In genomic region chr11:86578727-86579405, GRCh38 we compare ENCODE assay signal across 14 cellular contexts.
DNase-seq lines count a peak whose midpoint lies in the region; ATAC-seq and TF ChIP-seq lines count a peak whose summit lies in the region.
"Had no signal": no experiment of that assay in that cellular context is flagged by ENCODE, and none has a peak within 500 bp of the region (broad histone marks: within the 10 kb centered on the region; RNA-seq: fewer than 3 reads in every experiment).

No MANE protein-coding gene starts in this region.

- H3K79me2 ChIP-seq in fibroblast of lung (ENCODE audit: control insufficient read depth, insufficient read depth, low read length): no peaks in the 10 kb centered on the region

- H3K79me1 ChIP-seq in IMR-90 (ENCODE audit: low read depth in 1 of 2, low read length in 2 of 2): peaks cover 0 to 4% of the 10 kb centered on the region in 2 experiments; a peak in 1 of 4 replicates

- TF ChIP-seq POLR2A in IMR-90 (IDR thresholded peaks at IDR 0.05; ENCODE audit: low read depth, low read length): no peak

- H3K4me2 ChIP-seq in IMR-90 (ENCODE audit: low read depth, low read length) (no peak overlapping the region), fibroblast of lung (ENCODE audit: extremely low read depth, insufficient read depth, low read length) (peak overlapping the region; percentile 54), skeletal muscle satellite cell (ENCODE audit: low read length) (peak overlapping the region; percentile 51)

- H3K27me3 ChIP-seq in IMR-90 (ENCODE audit: control insufficient read depth, insufficient read depth, low read length) (no peaks in the 10 kb centered on the region), Panc1 (ENCODE audit: control insufficient read depth, insufficient read depth, low read length) (no peaks in the 10 kb centered on the region), fibroblast of lung (ENCODE audit: control insufficient read depth, insufficient read depth, low read length) (no peaks in the 10 kb centered on the region), skeletal muscle satellite cell (ENCODE audit: control insufficient read depth, insufficient read depth, low read length) (no peaks in the 10 kb centered on the region)

- dilution Hi-C loops in IMR-90 (cut with HindIII; ENCODE audit: low sequenced_read_pairs, unreplicated experiment): no loop called here

- POLR2A ChIA-PET in IMR-90 (lab: Charles Lee; ENCODE audit: unreplicated experiment): no interaction called here
- POLR2A ChIA-PET in Panc1 (lab: Charles Lee): no interaction called here

- peak overlapping the region; percentile 63 for H3K23ac ChIP-seq in IMR-90 (ENCODE audit: low read depth, low read length)

- peak overlapping the region; percentile 68 for H4K91ac ChIP-seq in IMR-90 (ENCODE audit: insufficient read depth, low read depth, low read length)

- peak overlapping the region; percentile 75 for H2BK20ac ChIP-seq in IMR-90 (ENCODE audit: low read depth, low read length)

- peak overlapping the region; percentile 33 for H2AK9ac ChIP-seq in IMR-90 (replicated peaks; ENCODE audit: low read depth, low read length, poor library complexity)

- H3K27ac ChIP-seq in IMR-90 (ENCODE audit: insufficient read depth, low read length): no peak overlapping the region
- peak overlapping the region; percentile 80 for H3K27ac ChIP-seq in Panc1 (ENCODE audit: low read length)
- no peak overlapping the region for H3K27ac ChIP-seq in fibroblast of lung (ENCODE audit: insufficient read depth, low read length)

- H3K18ac ChIP-seq in IMR-90 (ENCODE audit: low read depth, low read length): peak overlapping the region; percentile 70

- no peak for DNase-seq in IMR-90
- DNase-seq in Panc1 (ENCODE audit: low read depth, low spot score): no peak
- DNase-seq in fibroblast of lung (ENCODE audit: low read depth in 2 of 2): no peak
- no peak for DNase-seq in GF-D8 (lab: John Stamatoyannopoulos, UW)
- DNase-seq in mucosa of gallbladder (ENCODE audit: low spot score): no peak
- DNase-seq: cortex of kidney, Karpas-422, NCI-H187, occipital lobe, RPMI8226, T-helper 2 cell had no signal

- H4K8ac ChIP-seq in IMR-90 (ENCODE audit: low read depth in 2 of 2, low read length in 2 of 2): peak overlapping the region; percentile 17 to 58; a peak in 2 of 4 replicates

- peaks cover 7% of the 10 kb centered on the region for H3K4me1 ChIP-seq in IMR-90 (ENCODE audit: control insufficient read depth, insufficient read depth, low read length)
- peaks cover 61% of the 10 kb centered on the region for H3K4me1 ChIP-seq in Panc1 (ENCODE audit: control insufficient read depth, insufficient read depth, low read length)
- peaks cover 9% of the 10 kb centered on the region for H3K4me1 ChIP-seq in fibroblast of lung (ENCODE audit: control insufficient read depth, extremely low read depth, insufficient read depth, low read length)
- peaks cover 41% of the 10 kb centered on the region for H3K4me1 ChIP-seq in skeletal muscle satellite cell (ENCODE audit: control insufficient read depth, insufficient read depth, low read length)

- peak overlapping the region; percentile 83 for H2BK120ac ChIP-seq in IMR-90 (ENCODE audit: low read depth, low read length)

- BruUV-seq in IMR-90 (replicated peaks; lab: Mats Ljungman, UMichigan) (no TSS peak), Panc1 (replicated peaks; lab: Mats Ljungman, UMichigan) (no TSS peak)

- no peaks in the 10 kb centered on the region for H3K36me3 ChIP-seq in IMR-90 (ENCODE audit: control insufficient read depth, insufficient read depth, low read length)
- H3K36me3 ChIP-seq in Panc1 (ENCODE audit: control insufficient read depth, insufficient read depth, low read length): no peaks in the 10 kb centered on the region
- H3K36me3 ChIP-seq in fibroblast of lung (ENCODE audit: control insufficient read depth, insufficient read depth, low read length): no peaks in the 10 kb centered on the region
- H3K36me3 ChIP-seq in skeletal muscle satellite cell (ENCODE audit: insufficient read depth, low read length): no peaks in the 10 kb centered on the region

- H2AFZ ChIP-seq in IMR-90 (replicated peaks; ENCODE audit: low read length, poor library complexity): no peak overlapping the region
- H2AFZ ChIP-seq in fibroblast of lung (ENCODE audit: low read length): no peak overlapping the region

- peak overlapping the region; percentile 50 for H3K14ac ChIP-seq in IMR-90 (replicated peaks; ENCODE audit: low read depth, low read length)

- intact Hi-C loops in IMR-90 (cut with micrococcal nuclease): no loop called here
- intact Hi-C loops in Panc1 (cut with micrococcal nuclease; ENCODE audit: unreplicated experiment): no loop called here

- in situ Hi-C loops in IMR-90 (cut with MboI; ENCODE audit: low sequenced_read_pairs): no loop called here
- in situ Hi-C loops in Panc1 (cut with HindIII; ENCODE audit: low pct_unique_long_range_greater_than_20kb, low sequenced_read_pairs): no loop called here

- H3K9me1 ChIP-seq in IMR-90 (ENCODE audit: insufficient read depth, low read length): peaks cover 11% of the 10 kb centered on the region

- no peak overlapping the region for H2BK5ac ChIP-seq in IMR-90 (ENCODE audit: low read depth, low read length, poor library complexity, severe bottlenecking)

- H3K4ac ChIP-seq in IMR-90 (ENCODE audit: low read depth, low read length): peak overlapping the region; percentile 72

- H3K56ac ChIP-seq in IMR-90 (ENCODE audit: extremely low read depth, insufficient read depth, low read length): no peak overlapping the region

- no peak overlapping the region for H3K9ac ChIP-seq in IMR-90 (ENCODE audit: low read depth, low read length)
- H3K9ac ChIP-seq in fibroblast of lung (ENCODE audit: insufficient read depth, low read length): no peak overlapping the region
- H3K9ac ChIP-seq in skeletal muscle satellite cell (ENCODE audit: low read depth, low read length): peak overlapping the region; percentile 12

- H3K4me3 ChIP-seq in IMR-90 (ENCODE audit: insufficient read depth, low read depth, low read length): no peak overlapping the region
- H3K4me3 ChIP-seq in Panc1 (ENCODE audit: low read depth in 2 of 2, low read length in 2 of 2): no peak overlapping the region
- no peak overlapping the region for H3K4me3 ChIP-seq in fibroblast of lung (replicated peaks in 1 of 4; ENCODE audit: control extremely low read depth in 1 of 4, insufficient read depth in 1 of 4, low read depth in 3 of 4, low read length in 4 of 4)
- no peak overlapping the region for H3K4me3 ChIP-seq in skeletal muscle satellite cell (ENCODE audit: low read length)
- H3K4me3 ChIP-seq: lung had no signal

- WGBS in IMR-90 (ENCODE audit: extremely low coverage in 2 of 2, insufficient read length in 1 of 2), 2 experiments: no CpG with 5 or more reads among the region's 2 CpGs

- peak overlapping the region; percentile 83; the same call in 2 of the 3 replicates for H2BK15ac ChIP-seq in IMR-90 (ENCODE audit: low read depth, low read length)

- H4K20me1 ChIP-seq in IMR-90 (ENCODE audit: insufficient read depth, low read length) (no peaks in the 10 kb centered on the region), fibroblast of lung (ENCODE audit: control insufficient read depth, extremely low read depth, insufficient read depth, low read length) (no peaks in the 10 kb centered on the region)

- TF ChIP-seq RAD21 in IMR-90 (IDR thresholded peaks at IDR 0.05; ENCODE audit: low read length): no peak

- CTCF ChIA-PET in IMR-90 (lab: Yijun Ruan, JAX): no interaction called here
- CTCF ChIA-PET in Panc1 (lab: Charles Lee): no interaction called here

- peak overlapping the region; percentile 76 for H2AK5ac ChIP-seq in IMR-90 (ENCODE audit: low read depth, low read length)

- TF ChIP-seq CTCF in IMR-90 (conservative IDR thresholded peaks at IDR 0.05; ENCODE audit: low read depth, low read length): no peak
- TF ChIP-seq CTCF in Panc1 (IDR thresholded peaks at IDR 0.05): no peak
- no peak for TF ChIP-seq CTCF in fibroblast of lung (conservative IDR thresholded peaks at IDR 0.05 in 1 of 2, IDR thresholded peaks at IDR 0.05 in 1 of 2; ENCODE audit: low read depth in 1 of 2, low read length in 2 of 2)

- no peak for ATAC-seq in IMR-90 (ENCODE audit: low read depth)
- no peak for ATAC-seq in Panc1
- ATAC-seq in GM18868 (IDR thresholded peaks at IDR 0.05; ENCODE audit: unreplicated experiment): no peak

- peak overlapping the region; percentile 0; the same call in 1 of the 2 replicates for H4K5ac ChIP-seq in IMR-90 (ENCODE audit: low read depth, low read length)

- H3K9me3 ChIP-seq in IMR-90 (ENCODE audit: control insufficient read depth, insufficient read depth, low read length) (no peaks in the 10 kb centered on the region), Panc1 (ENCODE audit: control insufficient read depth, insufficient read depth, low read depth, low read length) (no peaks in the 10 kb centered on the region), fibroblast of lung (ENCODE audit: control insufficient read depth, insufficient read depth, low read depth, low read length) (no peaks in the 10 kb centered on the region), skeletal muscle satellite cell (replicated peaks; ENCODE audit: low read length) (no peaks in the 10 kb centered on the region)

TF ChIP-seq in IMR-90, 13 proteins besides CTCF, POLR2A, EP300 and RAD21:
- TF ChIP-seq, protein P1, sequence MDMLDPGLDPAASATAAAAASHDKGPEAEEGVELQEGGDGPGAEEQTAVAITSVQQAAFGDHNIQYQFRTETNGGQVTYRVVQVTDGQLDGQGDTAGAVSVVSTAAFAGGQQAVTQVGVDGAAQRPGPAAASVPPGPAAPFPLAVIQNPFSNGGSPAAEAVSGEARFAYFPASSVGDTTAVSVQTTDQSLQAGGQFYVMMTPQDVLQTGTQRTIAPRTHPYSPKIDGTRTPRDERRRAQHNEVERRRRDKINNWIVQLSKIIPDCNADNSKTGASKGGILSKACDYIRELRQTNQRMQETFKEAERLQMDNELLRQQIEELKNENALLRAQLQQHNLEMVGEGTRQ (IDR thresholded peaks at IDR 0.05; ENCODE audit: low read depth, low read length): no peak
- no peak for TF ChIP-seq MAFK (IDR thresholded peaks at IDR 0.05; ENCODE audit: low read depth, low read length)
- no peak for TF ChIP-seq SMC3 (IDR thresholded peaks at IDR 0.05; ENCODE audit: low read depth, low read length)
- no peak for TF ChIP-seq MAZ (IDR thresholded peaks at IDR 0.05; ENCODE audit: borderline replicate concordance, low read depth, low read length)
- no peak for TF ChIP-seq CHD1 (IDR thresholded peaks at IDR 0.05; ENCODE audit: low read depth, low read length)
- TF ChIP-seq RCOR1 (IDR thresholded peaks at IDR 0.05; ENCODE audit: insufficient replicate concordance, low read length): no peak
- no peak for TF ChIP-seq CEBPB (IDR thresholded peaks at IDR 0.05; ENCODE audit: low read depth, low read length)
- no peak for TF ChIP-seq MXI1 (IDR thresholded peaks at IDR 0.05; ENCODE audit: borderline replicate concordance, low read depth, low read length)
- no peak for TF ChIP-seq FOS (IDR thresholded peaks at IDR 0.05; ENCODE audit: low read depth, low read length)
- TF ChIP-seq RFX5 (IDR thresholded peaks at IDR 0.05; ENCODE audit: low read depth, low read length): no peak
- no peak for TF ChIP-seq BHLHE40 (IDR thresholded peaks at IDR 0.05; ENCODE audit: low read depth, low read length)
- no peak for TF ChIP-seq NFE2L2 (IDR thresholded peaks at IDR 0.05; ENCODE audit: low read depth, low read length)
